8 cellular contexts compared by ENCODE assay signal in the genomic region with DNA sequence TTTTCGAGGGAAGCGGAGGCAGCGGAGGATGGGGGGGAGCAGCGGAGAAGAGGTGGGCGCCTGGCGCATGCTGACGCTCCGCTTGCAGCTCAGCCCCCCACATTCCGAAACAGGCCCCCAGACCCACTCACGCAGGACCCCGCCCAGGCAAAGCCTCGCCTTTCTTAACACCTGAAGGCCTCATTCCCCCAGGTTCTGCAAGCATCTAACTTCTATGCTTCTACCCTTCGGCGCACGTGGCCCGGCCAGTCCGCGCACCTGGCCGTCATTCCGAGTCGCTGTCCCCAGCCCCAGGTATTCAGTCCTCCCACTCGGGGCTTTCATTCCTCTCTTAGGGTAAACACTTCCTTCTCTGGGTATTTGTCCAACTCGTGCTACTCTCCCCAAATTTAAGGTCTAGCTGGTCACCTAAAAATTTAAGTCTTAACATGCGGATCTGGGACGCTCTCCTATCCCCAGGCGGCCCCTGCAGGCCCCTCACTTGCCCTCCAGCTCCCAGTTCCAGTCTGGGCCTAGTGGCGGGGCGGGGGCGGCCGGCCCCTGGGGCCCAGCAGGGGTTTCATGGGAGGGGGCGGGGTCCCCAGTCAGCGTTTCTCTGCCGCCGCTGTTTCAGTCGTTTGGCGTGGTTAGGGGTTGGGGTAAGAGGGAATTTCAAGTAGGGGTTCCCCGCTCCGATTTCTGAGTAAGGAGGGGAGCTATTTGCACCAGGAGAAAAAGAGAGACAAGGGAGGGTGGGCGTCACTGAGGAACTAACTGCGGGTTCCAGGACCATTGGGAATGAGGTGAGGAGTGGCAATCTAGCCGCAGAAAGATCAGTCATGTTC. TPM values are rescaled to one million over a fixed set of nuclear protein-coding genes. Genes with fewer than 3 reads are reported as not detected.
DNase-seq lines count a peak whose midpoint lies in the region; ATAC-seq and TF ChIP-seq lines count a peak whose summit lies in the region.

No MANE protein-coding gene starts in this region.

- TF ChIP-seq EP300 in sigmoid colon (IDR thresholded peaks at IDR 0.05): no peak

- H3K4me3 ChIP-seq in GM12875 (ENCODE audit: low read depth, low read length) (peak overlapping the region; percentile 81), heart right ventricle (peak overlapping the region; percentile 28 to 97 (median 91)), sigmoid colon (peak overlapping the region; percentile 73 to 94 (median 81))

- intact Hi-C loops in heart right ventricle (cut with DNase I) (loop anchor here in 9 of 10 donors (2.0 to 10.0 kb wide), 5 partner anchors 17 to 65 kb away; a partner anchor contains a TSS), sigmoid colon (cut with DNase I) (loop anchor here (2.0 to 5.0 kb wide), 3 partner anchors 38 to 63 kb away; a partner anchor contains a TSS)

- DNase-seq in NCI-H2029 treated with DMSO at 0.1 percent for 48 hours (lab: John Stamatoyannopoulos, UW) (peak; percentile 53), heart right ventricle (no peak), sigmoid colon (no peak), A172 (ENCODE audit: low spot score) (no peak)

- H3K4me3 Mint-ChIP-seq in activated T-helper 17 cell treated with anti-CD3 and anti-CD28 coated beads, Interleukin-2, amount 50 U/mL, for 72 hours: peak overlapping the region; percentile 91

- H3K36me3 ChIP-seq in heart right ventricle (no peaks in the 10 kb centered on the region), sigmoid colon (no peaks in the 10 kb centered on the region)

- H3K36me3 Mint-ChIP-seq in activated T-helper 17 cell treated with anti-CD3 and anti-CD28 coated beads, Interleukin-2, amount 50 U/mL, for 72 hours (ENCODE audit: low read depth): peaks cover 27% of the 10 kb centered on the region

- TF ChIP-seq CTCF in GM12875 (IDR thresholded peaks at IDR 0.05; ENCODE audit: borderline replicate concordance, insufficient read depth, low read depth, low read length) (no peak), heart right ventricle (IDR thresholded peaks at IDR 0.05) (no peak), sigmoid colon (IDR thresholded peaks at IDR 0.05) (no peak)

- H3K27ac Mint-ChIP-seq in activated T-helper 17 cell treated with anti-CD3 and anti-CD28 coated beads, Interleukin-2, amount 50 U/mL, for 72 hours: peak overlapping the region; percentile 93

- H3K9me3 ChIP-seq in heart right ventricle (no peaks in the 10 kb centered on the region), sigmoid colon (no peaks in the 10 kb centered on the region)

- no peaks in the 10 kb centered on the region for H3K9me3 Mint-ChIP-seq in activated T-helper 17 cell treated with anti-CD3 and anti-CD28 coated beads, Interleukin-2, amount 50 U/mL, for 72 hours

- H3K4me1 ChIP-seq in heart right ventricle (peaks cover 15 to 58% (median 30%) of the 10 kb centered on the region in 9 donors), sigmoid colon (peaks cover 0 to 36% (median 30%) of the 10 kb centered on the region in 4 donors)

- 1 to 2% methylated on average over 41 of the region's 41 CpGs for WGBS in heart right ventricle, 2 donors
- 3 to 9% methylated on average over 41 of the region's 41 CpGs for WGBS in sigmoid colon, 2 donors

- peak; percentile 19 for ATAC-seq in activated T-helper 17 cell treated with anti-CD3 and anti-CD28 coated beads, Interleukin-2, amount 50 U/mL, for 72 hours (replicated peaks)
- no peak for ATAC-seq in heart right ventricle
- ATAC-seq in GM21619 (IDR thresholded peaks at IDR 0.05; ENCODE audit: unreplicated experiment): no peak
- ATAC-seq in HG03520 (IDR thresholded peaks at IDR 0.05; ENCODE audit: unreplicated experiment): no peak

- H3K27me3 Mint-ChIP-seq in activated T-helper 17 cell treated with anti-CD3 and anti-CD28 coated beads, Interleukin-2, amount 50 U/mL, for 72 hours: no peaks in the 10 kb centered on the region

- no peaks in the 10 kb centered on the region for H3K27me3 ChIP-seq in heart right ventricle
- H3K27me3 ChIP-seq in sigmoid colon: no peaks in the 10 kb centered on the region

- no peak for TF ChIP-seq POLR2A in sigmoid colon (IDR thresholded peaks at IDR 0.05)

- H3K27ac ChIP-seq in heart right ventricle: peak overlapping the region; percentile 80 to 98 (median 95)
- peak overlapping the region; percentile 96 to 99 (median 98) for H3K27ac ChIP-seq in sigmoid colon

- peaks cover 35% of the 10 kb centered on the region for H3K4me1 Mint-ChIP-seq in activated T-helper 17 cell treated with anti-CD3 and anti-CD28 coated beads, Interleukin-2, amount 50 U/mL, for 72 hours

RNA-seq across cellular contexts. Expression of a gene that starts 2.7 kb away (rescaled TPM):
- 100 to 1,000 TPM in 1 of 2 donors, 10 to 100 TPM in 1; 94.5 to 140 TPM for total RNA-seq in activated T-helper 17 cell treated with anti-CD3 and anti-CD28 coated beads, Interleukin-2, amount 50 U/mL, for 72 hours
- 10 to 100 TPM; 25.7 to 54.7 (median 34.5) TPM for total RNA-seq in heart right ventricle
- 10 to 100 TPM; 41.1 to 51.6 TPM for polyA plus RNA-seq in heart right ventricle
- 10 to 100 TPM; 24.4 to 35.3 (median 29.5) TPM for total RNA-seq in sigmoid colon
- 100 to 1,000 TPM in 2 of 3 donors, 10 to 100 TPM in 1; 71.5 to 342 (median 141) TPM for polyA plus RNA-seq in sigmoid colon
- 27.3 and 29.5 TPM in 2 replicates for total RNA-seq in A172 (2014; rRNA removed; shearing (Covaris generic))

RNA-seq across cellular contexts. Expression of a gene that starts 6.5 kb away (rescaled TPM):
- total RNA-seq in activated T-helper 17 cell treated with anti-CD3 and anti-CD28 coated beads, Interleukin-2, amount 50 U/mL, for 72 hours: under 1 TPM; 0.77 to 0.97 TPM
- total RNA-seq in heart right ventricle: not detected
- polyA plus RNA-seq in heart right ventricle: not detected
- not detected for total RNA-seq in sigmoid colon
- under 1 TPM in 1 of 3 donors, not detected in 2; 0.39 TPM for polyA plus RNA-seq in sigmoid colon
- not detected in 2 replicates for total RNA-seq in A172 (2014; rRNA removed; shearing (Covaris generic))

RNA-seq across cellular contexts. Expression of a gene that starts 16.7 kb away (rescaled TPM):
- total RNA-seq in activated T-helper 17 cell treated with anti-CD3 and anti-CD28 coated beads, Interleukin-2, amount 50 U/mL, for 72 hours: 10 to 100 TPM; 34.6 to 68.3 TPM
- total RNA-seq in heart right ventricle (10 to 100 TPM; 20.1 to 36.8 (median 24.1) TPM), sigmoid colon (10 to 100 TPM; 17.5 to 22.8 (median 18.5) TPM)
- polyA plus RNA-seq in heart right ventricle (10 to 100 TPM; 25.1 to 41.6 TPM), sigmoid colon (10 to 100 TPM; 24.6 to 36.5 (median 27.7) TPM)
- total RNA-seq in A172 (2014; rRNA removed; shearing (Covaris generic)): 63.5 and 65.9 TPM in 2 replicates

RNA-seq across cellular contexts. Expression of a gene that starts 25.4 kb away (rescaled TPM):
- 100 to 1,000 TPM; 162 to 188 TPM for total RNA-seq in activated T-helper 17 cell treated with anti-CD3 and anti-CD28 coated beads, Interleukin-2, amount 50 U/mL, for 72 hours
- 10 to 100 TPM; 10.9 to 30.9 (median 17.5) TPM for total RNA-seq in heart right ventricle
- 10 to 100 TPM in 1 of 2 donors, 1 to 10 TPM in 1; 4.6 to 36.7 TPM for polyA plus RNA-seq in heart right ventricle
- total RNA-seq in sigmoid colon: 10 to 100 TPM; 10.2 to 35.7 (median 25.7) TPM
- polyA plus RNA-seq in sigmoid colon: 100 to 1,000 TPM in 1 of 3 donors, 10 to 100 TPM in 2; 73.3 to 104 (median 95.5) TPM
- 312 and 369 TPM in 2 replicates for total RNA-seq in A172 (2014; rRNA removed; shearing (Covaris generic))

RNA-seq across cellular contexts. Expression of a gene that starts 29.3 kb away (rescaled TPM):
- 10 to 100 TPM; 60.9 to 62.0 TPM for total RNA-seq in activated T-helper 17 cell treated with anti-CD3 and anti-CD28 coated beads, Interleukin-2, amount 50 U/mL, for 72 hours
- total RNA-seq in heart right ventricle: 10 to 100 TPM; 42.6 to 95.7 (median 57.8) TPM
- polyA plus RNA-seq in heart right ventricle: 10 to 100 TPM; 35.6 to 58.3 TPM
- 10 to 100 TPM; 49.2 to 80.4 (median 57.0) TPM for total RNA-seq in sigmoid colon
- 10 to 100 TPM; 58.5 to 75.2 (median 63.1) TPM for polyA plus RNA-seq in sigmoid colon
- total RNA-seq in A172 (2014; rRNA removed; shearing (Covaris generic)): 292 and 357 TPM in 2 replicates
